In the genomic region with DNA sequence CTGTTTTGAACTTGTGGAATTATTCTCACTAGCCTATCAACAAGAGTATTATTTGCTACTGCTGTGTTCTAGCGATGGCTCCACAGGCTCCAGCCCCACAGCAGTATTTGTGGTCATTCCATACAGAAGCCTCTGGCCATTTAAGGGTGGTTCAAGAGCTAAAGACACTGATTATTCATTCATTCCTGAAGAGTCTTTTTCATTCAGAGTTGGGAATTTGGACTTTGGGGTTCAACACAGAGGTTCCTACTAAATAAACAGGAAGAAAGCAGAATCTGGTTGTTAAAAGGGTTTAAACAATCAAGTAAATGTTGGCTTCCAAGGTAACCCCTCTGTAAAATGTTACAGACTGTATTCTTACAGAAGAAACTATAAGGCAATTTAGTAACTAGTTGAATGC, we compare ENCODE assay signal across 11 cellular contexts.
"Had no signal": no experiment of that assay in that cellular context is flagged by ENCODE, and none has a peak within 500 bp of the region (broad histone marks: within the 10 kb centered on the region; RNA-seq: fewer than 3 reads in every experiment).

No MANE protein-coding gene starts in this region.

- H3K27ac Mint-ChIP-seq: GM23338, H9, HFFc6 had no signal

- H3K9me3 ChIP-seq: HAP-1 had no signal

- H2AFZ ChIP-seq: GM23248, GM23338 had no signal

- H3K4me3 ChIP-seq: GM23248, GM23338, HAP-1 had no signal

- H3K4me2 ChIP-seq: GM23338 had no signal

- H3K4me3 Mint-ChIP-seq: GM23338, H9, HFFc6 had no signal

- ATAC-seq: GM23338, HCT116 had no signal

- H3K27ac ChIP-seq: GM23248 had no signal

- H3K9me3 Mint-ChIP-seq: GM23338, H9, HFFc6 had no signal

- H3K36me3 ChIP-seq: HAP-1 had no signal

- DNase-seq: GM23248, GOT3, H7, H9, HCEC 1CT, HFFc6 had no signal

- FAIRE-seq: H1, H54 had no signal

- H3K9ac ChIP-seq: GM23248 had no signal
